Comparison of ENCODE assay signal across 16 cellular contexts in the genomic region with DNA sequence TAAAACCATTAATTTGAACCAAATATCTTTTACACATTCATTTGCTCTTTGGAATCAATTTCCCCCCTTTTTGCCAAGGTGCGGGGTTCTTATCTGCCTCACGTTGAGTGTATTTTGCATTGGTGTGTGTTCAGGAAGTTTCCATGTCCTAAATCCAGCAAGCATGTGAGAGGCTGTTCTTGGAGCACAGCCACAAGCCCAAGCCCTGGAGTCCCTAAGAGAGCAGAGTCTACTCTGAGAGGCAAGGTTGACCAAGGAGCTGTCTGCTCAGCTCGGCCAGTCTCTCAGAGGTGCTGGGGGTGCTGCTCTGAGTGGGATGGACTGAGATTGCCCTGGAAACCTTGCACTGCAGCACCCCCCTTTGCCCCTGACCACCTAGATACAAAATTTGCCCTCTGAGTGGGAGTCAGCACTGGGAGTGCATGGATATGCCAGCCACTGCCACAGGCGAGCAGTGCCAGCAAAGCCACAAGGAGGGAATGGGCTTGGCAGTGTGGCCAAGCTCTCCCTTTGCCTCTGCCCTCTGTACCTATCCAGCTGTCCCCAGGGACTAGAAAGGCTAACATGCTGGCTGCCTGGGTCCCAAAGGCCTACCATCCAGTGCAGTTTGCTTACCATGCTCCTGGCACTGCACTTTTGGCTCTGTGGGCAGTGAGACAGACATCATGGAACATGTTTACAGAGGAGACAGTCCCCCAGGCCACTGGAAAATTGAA. TPM values are rescaled to one million over a fixed set of nuclear protein-coding genes. Genes with fewer than 3 reads are reported as not detected.
DNase-seq lines count a peak whose midpoint lies in the region; ATAC-seq and TF ChIP-seq lines count a peak whose summit lies in the region.
"Had no signal": no experiment of that assay in that cellular context is flagged by ENCODE, and none has a peak within 500 bp of the region (broad histone marks: within the 10 kb centered on the region; RNA-seq: fewer than 3 reads in every experiment).

No MANE protein-coding gene starts in this region.

- no peak overlapping the region for H3K9ac ChIP-seq in endodermal cell (ENCODE audit: extremely low read depth, low read length, poor library complexity, severe bottlenecking)

- H3K36me3 ChIP-seq in endodermal cell (ENCODE audit: control insufficient read depth, insufficient read depth, low read length) (peaks cover 43% of the 10 kb centered on the region), upper lobe of right lung (peaks cover 42% of the 10 kb centered on the region)

- intact Hi-C loops in upper lobe of right lung (cut with DNase I), result no loop called here

- TF ChIP-seq CTCF in endodermal cell (conservative IDR thresholded peaks at IDR 0.05) (no peak), upper lobe of right lung (IDR thresholded peaks at IDR 0.05) (no peak)

- H3K4me1 Mint-ChIP-seq in activated naive CD4-positive, alpha-beta T cell treated with anti-CD3 and anti-CD28 coated beads, Interleukin-2, amount 10 ng/mL, durations not matched to agents 7 days and 5 days, result peaks cover 2% of the 10 kb centered on the region
- H3K4me1 Mint-ChIP-seq in endodermal cell, result peaks cover 4% of the 10 kb centered on the region
- H3K4me1 Mint-ChIP-seq in natural killer cell treated with Interleukin-12 subunit alpha and Interleukin-12 subunit beta and Interleukin-15 and Interleukin-18, amount 100 ng/mL, for 72 hours (ENCODE audit: low read depth in 2 of 2), result peaks cover 5 to 7% of the 10 kb centered on the region in 2 donors

- H3K36me3 Mint-ChIP-seq in activated naive CD4-positive, alpha-beta T cell treated with anti-CD3 and anti-CD28 coated beads, Interleukin-2, amount 50 U/mL, for 72 hours, result peaks cover 6 to 24% of the 10 kb centered on the region in 2 donors
- H3K36me3 Mint-ChIP-seq in activated naive CD4-positive, alpha-beta T cell treated with anti-CD3 and anti-CD28 coated beads, Interleukin-2, amount 10 ng/mL, durations not matched to agents 7 days and 5 days, result peaks cover 35% of the 10 kb centered on the region
- peaks cover 53% of the 10 kb centered on the region for H3K36me3 Mint-ChIP-seq in endodermal cell (ENCODE audit: low read depth)
- peaks cover 10% of the 10 kb centered on the region for H3K36me3 Mint-ChIP-seq in natural killer cell treated with Interleukin-12 subunit alpha and Interleukin-12 subunit beta and Interleukin-15 and Interleukin-18, amount 100 ng/mL, for 72 hours

- peak in 1 of 2 donors; percentile 17 for ATAC-seq in activated naive CD4-positive, alpha-beta T cell treated with anti-CD3 and anti-CD28 coated beads, Interleukin-2, amount 50 U/mL, for 72 hours
- ATAC-seq in upper lobe of right lung (peak; percentile 43), HG02610 (IDR thresholded peaks at IDR 0.05; ENCODE audit: unreplicated experiment) (no peak)
- no peak for ATAC-seq in natural killer cell treated with Interleukin-12 subunit alpha and Interleukin-12 subunit beta and Interleukin-15 and Interleukin-18, amount 100 ng/mL, for 72 hours

- H3K27ac ChIP-seq in endodermal cell (ENCODE audit: low read depth, low read length), result peak overlapping the region; percentile 29
- H3K27ac ChIP-seq in upper lobe of right lung, result no peak overlapping the region
- H3K27ac ChIP-seq: PC-9 had no signal

- H3K27ac Mint-ChIP-seq in activated naive CD4-positive, alpha-beta T cell treated with anti-CD3 and anti-CD28 coated beads, Interleukin-2, amount 50 U/mL, for 72 hours, result peak overlapping the region; percentile 20 to 55
- no peak overlapping the region for H3K27ac Mint-ChIP-seq in activated naive CD4-positive, alpha-beta T cell treated with anti-CD3 and anti-CD28 coated beads, Interleukin-2, amount 10 ng/mL, durations not matched to agents 7 days and 5 days
- no peak overlapping the region for H3K27ac Mint-ChIP-seq in endodermal cell
- peak overlapping the region in 1 of 2 donors; percentile 54 for H3K27ac Mint-ChIP-seq in natural killer cell treated with Interleukin-12 subunit alpha and Interleukin-12 subunit beta and Interleukin-15 and Interleukin-18, amount 100 ng/mL, for 72 hours

- H3K4me3 Mint-ChIP-seq in activated naive CD4-positive, alpha-beta T cell treated with anti-CD3 and anti-CD28 coated beads, Interleukin-2, amount 10 ng/mL, durations not matched to agents 7 days and 5 days, result no peak overlapping the region
- no peak overlapping the region for H3K4me3 Mint-ChIP-seq in endodermal cell
- no peak overlapping the region for H3K4me3 Mint-ChIP-seq in natural killer cell treated with Interleukin-12 subunit alpha and Interleukin-12 subunit beta and Interleukin-15 and Interleukin-18, amount 100 ng/mL, for 72 hours

- H3K9me3 Mint-ChIP-seq in activated naive CD4-positive, alpha-beta T cell treated with anti-CD3 and anti-CD28 coated beads, Interleukin-2, amount 50 U/mL, for 72 hours, result no peaks in the 10 kb centered on the region
- no peaks in the 10 kb centered on the region for H3K9me3 Mint-ChIP-seq in activated naive CD4-positive, alpha-beta T cell treated with anti-CD3 and anti-CD28 coated beads, Interleukin-2, amount 10 ng/mL, durations not matched to agents 7 days and 5 days
- no peaks in the 10 kb centered on the region for H3K9me3 Mint-ChIP-seq in endodermal cell
- no peaks in the 10 kb centered on the region for H3K9me3 Mint-ChIP-seq in natural killer cell treated with Interleukin-12 subunit alpha and Interleukin-12 subunit beta and Interleukin-15 and Interleukin-18, amount 100 ng/mL, for 72 hours

- no peaks in the 10 kb centered on the region for H3K27me3 ChIP-seq in endodermal cell (ENCODE audit: control insufficient read depth, insufficient read depth, low read length, poor library complexity, severe bottlenecking)
- no peaks in the 10 kb centered on the region for H3K27me3 ChIP-seq in upper lobe of right lung

- DNase-seq in activated naive CD4-positive, alpha-beta T cell treated with anti-CD3 and anti-CD28 coated beads, Interleukin-2, amount 50 U/mL, for 72 hours (ENCODE audit: low spot score in 2 of 2), result no peak
- DNase-seq in activated naive CD4-positive, alpha-beta T cell treated with anti-CD3 and anti-CD28 coated beads, Interleukin-2, amount 10 ng/mL, durations not matched to agents 7 days and 5 days, result no peak
- DNase-seq in endodermal cell (no peak), mucosa of gallbladder (ENCODE audit: low spot score) (peak; percentile 25), upper lobe of right lung (no peak), DMS53 (lab: John Stamatoyannopoulos, UW) (no peak)
- DNase-seq in natural killer cell treated with Interleukin-12 subunit alpha and Interleukin-12 subunit beta and Interleukin-15 and Interleukin-18, amount 100 ng/mL, for 72 hours (ENCODE audit: low spot score), result no peak
- DNase-seq: activated CD8-positive, alpha-beta memory T cell treated with anti-CD3 and anti-CD28 coated beads for 24 hours; DND-41; effector CD8-positive, alpha-beta T cell; foreskin fibroblast; GOT3; kidney glomerular epithelial cell; MM.1S; PC-9 had no signal

- CTCF ChIA-PET in activated naive CD4-positive, alpha-beta T cell treated with anti-CD3 and anti-CD28 coated beads, Interleukin-2, amount 10 ng/mL, durations not matched to agents 7 days and 5 days (lab: Charles Lee), result no interaction called here

- H3K4me1 ChIP-seq in endodermal cell (ENCODE audit: control insufficient read depth, insufficient read depth, low read length), result peaks cover under 1% of the 10 kb centered on the region
- H3K4me1 ChIP-seq in upper lobe of right lung, result no peaks in the 10 kb centered on the region

- H3K4me3 ChIP-seq in endodermal cell (ENCODE audit: low read length) (no peak overlapping the region), upper lobe of right lung (no peak overlapping the region)
- H3K4me3 ChIP-seq: PC-9 had no signal

- H3K9me3 ChIP-seq in endodermal cell (ENCODE audit: control insufficient read depth, low read length), result no peaks in the 10 kb centered on the region
- H3K9me3 ChIP-seq in upper lobe of right lung, result no peaks in the 10 kb centered on the region

- WGBS in endodermal cell (ENCODE audit: insufficient coverage in 1 of 2, insufficient read length in 1 of 2), 2 experiments, result 80 to 92% methylated on average over 1 to 4 of the region's 4 CpGs

- no peaks in the 10 kb centered on the region for H3K27me3 Mint-ChIP-seq in activated naive CD4-positive, alpha-beta T cell treated with anti-CD3 and anti-CD28 coated beads, Interleukin-2, amount 10 ng/mL, durations not matched to agents 7 days and 5 days
- H3K27me3 Mint-ChIP-seq in endodermal cell (ENCODE audit: insufficient read depth), result no peaks in the 10 kb centered on the region
- H3K27me3 Mint-ChIP-seq in natural killer cell treated with Interleukin-12 subunit alpha and Interleukin-12 subunit beta and Interleukin-15 and Interleukin-18, amount 100 ng/mL, for 72 hours, result no peaks in the 10 kb centered on the region

RNA-seq across cellular contexts. Expression of gene FAM193A, which starts 20.5 kb away (rescaled TPM):
- total RNA-seq in activated naive CD4-positive, alpha-beta T cell treated with anti-CD3 and anti-CD28 coated beads, Interleukin-2, amount 50 U/mL, for 72 hours, result 10 to 100 TPM; 31.0 to 32.4 TPM
- 10 to 100 TPM; 32.1 to 39.0 TPM for total RNA-seq in endodermal cell
- 26.9 TPM for polyA plus RNA-seq in endodermal cell (2013, experiment 1 of 2)
- polyA plus RNA-seq in endodermal cell (2013, experiment 2 of 2), result 25.5 TPM
- 31.4 TPM for total RNA-seq in mucosa of gallbladder
- 28.9 TPM for total RNA-seq in upper lobe of right lung
- 10 to 100 TPM; 28.0 to 50.9 TPM for total RNA-seq in natural killer cell treated with Interleukin-12 subunit alpha and Interleukin-12 subunit beta and Interleukin-15 and Interleukin-18, amount 100 ng/mL, for 72 hours

RNA-seq across cellular contexts. Expression of gene RNF4, which starts 47.1 kb away (rescaled TPM):
- 10 to 100 TPM; 76.0 to 91.1 TPM for total RNA-seq in activated naive CD4-positive, alpha-beta T cell treated with anti-CD3 and anti-CD28 coated beads, Interleukin-2, amount 50 U/mL, for 72 hours
- total RNA-seq in endodermal cell, result 10 to 100 TPM; 73.2 to 93.6 TPM
- polyA plus RNA-seq in endodermal cell (2013, experiment 1 of 2), result 68.6 TPM
- polyA plus RNA-seq in endodermal cell (2013, experiment 2 of 2), result 67.6 TPM
- total RNA-seq in mucosa of gallbladder, result 52.3 TPM
- 41.0 TPM for total RNA-seq in upper lobe of right lung
- 100 to 1,000 TPM; 112 to 136 TPM for total RNA-seq in natural killer cell treated with Interleukin-12 subunit alpha and Interleukin-12 subunit beta and Interleukin-15 and Interleukin-18, amount 100 ng/mL, for 72 hours

Comparison
In these comparisons a context has a peak if more than half of its experiments do, and no peak if none do; other contexts are left out.
1. H3K27ac Mint-ChIP-seq: peak in activated naive CD4-positive, alpha-beta T cell treated with anti-CD3 and anti-CD28 coated beads, Interleukin-2, amount 50 U/mL, for 72 hours (2 of 2); none in activated naive CD4-positive, alpha-beta T cell treated with anti-CD3 and anti-CD28 coated beads, Interleukin-2, amount 10 ng/mL, durations not matched to agents 7 days and 5 days (single experiment) and endodermal cell (single experiment).